Comparison of ENCODE assay signal across 1 cellular context in the genomic region with DNA sequence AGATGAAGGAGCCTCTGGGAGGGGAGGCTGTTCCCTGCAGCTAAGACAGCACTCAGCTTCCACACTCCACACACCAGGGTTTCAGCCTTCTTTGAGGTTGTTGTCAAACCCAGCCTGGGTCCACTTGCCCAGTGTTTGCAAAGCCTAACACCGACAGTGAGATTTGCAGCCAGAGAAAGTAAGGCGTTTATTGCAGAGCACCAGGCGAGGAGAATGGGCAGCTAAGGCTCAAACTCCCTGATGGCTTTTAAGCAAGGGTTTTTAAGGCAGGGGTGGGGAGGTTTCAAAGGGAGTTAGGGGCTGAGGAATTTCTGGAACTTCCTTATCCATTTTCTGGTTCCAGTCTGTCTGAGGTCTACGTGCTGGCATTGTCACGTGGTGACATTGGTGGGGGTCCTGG.
TF ChIP-seq lines count a peak whose summit lies in the region.

No MANE protein-coding gene starts in this region.

TF ChIP-seq in HepG2, 621 proteins besides CTCF, POLR2A, EP300 and RAD21:
- 0 out of 2 replicates have a peak, but pooled peaks have one; percentile 36 for TF ChIP-seq ZC3H13 (CRISPR knock-in tag; IDR thresholded peaks at IDR 0.05)
- no peak for TF ChIP-seq NFKB2 (CRISPR knock-in tag; IDR thresholded peaks at IDR 0.05; ENCODE audit: borderline replicate concordance)
- no peak for TF ChIP-seq ZKSCAN5 (CRISPR knock-in tag; IDR thresholded peaks at IDR 0.05)
- peak; percentile 22; the same call in 1 of the 2 replicates for TF ChIP-seq POLR2AphosphoS5 (IDR thresholded peaks at IDR 0.05; ENCODE audit: low read depth, low read length)
- peak; percentile 94 for TF ChIP-seq RBM22 (optimal IDR thresholded peaks at IDR 0.05; ENCODE audit: low read length)
